Comparison of ENCODE assay signal across 24 cellular contexts in genomic region chr16:89437991-89438390, GRCh38. TPM values are rescaled to one million over a fixed set of nuclear protein-coding genes. Genes with fewer than 3 reads are reported as not detected.
DNase-seq lines count a peak whose midpoint lies in the region; ATAC-seq and TF ChIP-seq lines count a peak whose summit lies in the region.
"Had no signal": no experiment of that assay in that cellular context is flagged by ENCODE, and none has a peak within 500 bp of the region (broad histone marks: within the 10 kb centered on the region; RNA-seq: fewer than 3 reads in every experiment).

No MANE protein-coding gene starts in this region.

- H3K4me1 ChIP-seq in neutrophil (ENCODE audit: control insufficient read depth in 1 of 2, insufficient read depth in 1 of 2, low read depth in 1 of 2, low read length in 1 of 2): peaks cover 92 to 95% of the 10 kb centered on the region in 2 experiments

- no peak overlapping the region for H3K4me3 ChIP-seq in neutrophil (ENCODE audit: low read depth in 1 of 2, low read length in 1 of 2)
- H3K4me3 ChIP-seq: neural progenitor cell, prostate gland, thoracic aorta had no signal

- no peak for TF ChIP-seq CTCF in neutrophil (IDR thresholded peaks at IDR 0.05)

- no peaks in the 10 kb centered on the region for H3K27me3 Mint-ChIP-seq in T-helper 2 cell treated with Interferon-gamma antibody and Interleukin-4, amounts not matched to agents 5 μg/mL and 100 μg/mL, for 36 hours (ENCODE audit: low read depth)
- H3K27me3 Mint-ChIP-seq in IgD-negative memory B cell: no peaks in the 10 kb centered on the region
- H3K27me3 Mint-ChIP-seq in effector memory CD8-positive, alpha-beta T cell: no peaks in the 10 kb centered on the region

- no peaks in the 10 kb centered on the region for H3K27me3 ChIP-seq in neutrophil
- H3K27me3 ChIP-seq: foreskin keratinocyte, neural progenitor cell had no signal

- H3K36me3 ChIP-seq in neutrophil: no peaks in the 10 kb centered on the region
- H3K36me3 ChIP-seq: neural progenitor cell, prostate gland, thoracic aorta had no signal

- no peak overlapping the region for H3K4me3 Mint-ChIP-seq in T-helper 2 cell treated with Interferon-gamma antibody and Interleukin-4, amounts not matched to agents 5 μg/mL and 100 μg/mL, for 36 hours
- peak overlapping the region in 2 of 4 donors; percentile 67 for H3K4me3 Mint-ChIP-seq in IgD-negative memory B cell
- H3K4me3 Mint-ChIP-seq in effector memory CD8-positive, alpha-beta T cell: peak overlapping the region; percentile 24 to 60
- H3K4me3 Mint-ChIP-seq: HFFc6, neural progenitor cell had no signal

- ATAC-seq in effector memory CD8-positive, alpha-beta T cell (replicated peaks): no peak
- ATAC-seq: foreskin keratinocyte, left ventricle myocardium superior, Right ventricle myocardium inferior had no signal

- peaks cover 80% of the 10 kb centered on the region for H3K4me1 Mint-ChIP-seq in T-helper 2 cell treated with Interferon-gamma antibody and Interleukin-4, amounts not matched to agents 5 μg/mL and 100 μg/mL, for 36 hours (ENCODE audit: low read depth)
- peaks cover 33 to 66% (median 53%) of the 10 kb centered on the region in 3 donors for H3K4me1 Mint-ChIP-seq in IgD-negative memory B cell
- peaks cover 69 to 72% of the 10 kb centered on the region in 2 donors for H3K4me1 Mint-ChIP-seq in effector memory CD8-positive, alpha-beta T cell (ENCODE audit: low read depth in 2 of 2)

- peak overlapping the region; percentile 28 for H3K27ac Mint-ChIP-seq in T-helper 2 cell treated with Interferon-gamma antibody and Interleukin-4, amounts not matched to agents 5 μg/mL and 100 μg/mL, for 36 hours
- H3K27ac Mint-ChIP-seq in IgD-negative memory B cell: peak overlapping the region in 2 of 3 donors; percentile 73
- H3K27ac Mint-ChIP-seq in effector memory CD8-positive, alpha-beta T cell: peak overlapping the region in 1 of 2 donors; percentile 90

- DNase-seq in T-helper 2 cell treated with Interferon-gamma antibody and Interleukin-4, amounts not matched to agents 5 μg/mL and 100 μg/mL, for 36 hours (ENCODE audit: low spot score): no peak
- DNase-seq in T-helper 2 cell (no peak), caudate nucleus (lab: John Stamatoyannopoulos, UW) (no peak), GM19240 (ENCODE audit: insufficient read length, low spot score) (no peak)
- DNase-seq in effector memory CD8-positive, alpha-beta T cell: no peak
- no peak for DNase-seq in stimulated activated naive CD4-positive, alpha-beta T cell (lab: John Stamatoyannopoulos, UW)
- DNase-seq: activated CD4-positive, alpha-beta T cell treated with anti-CD3 and anti-CD28 coated beads, Interleukin-2, amount 50 U/mL, for 48 hours; effector CD4-positive, alpha-beta T cell; erythroblast; foreskin keratinocyte; HFFc6; hippocampal formation; left ventricle myocardium superior; midbrain; NCI-H2029; NCI-H226; NCI-H774 had no signal

- peaks cover 23% of the 10 kb centered on the region for H3K36me3 Mint-ChIP-seq in T-helper 2 cell treated with Interferon-gamma antibody and Interleukin-4, amounts not matched to agents 5 μg/mL and 100 μg/mL, for 36 hours (ENCODE audit: low read depth)
- peaks cover 4% of the 10 kb centered on the region for H3K36me3 Mint-ChIP-seq in IgD-negative memory B cell
- H3K36me3 Mint-ChIP-seq in effector memory CD8-positive, alpha-beta T cell (ENCODE audit: insufficient read depth): peaks cover 55% of the 10 kb centered on the region

- H3K27ac ChIP-seq in neutrophil: peak overlapping the region; percentile 92
- H3K27ac ChIP-seq in caudate nucleus (ENCODE audit: low read depth, low read length): no peak overlapping the region
- H3K27ac ChIP-seq: foreskin keratinocyte, neural progenitor cell, prostate gland, thoracic aorta, VCaP had no signal

- no peaks in the 10 kb centered on the region for H3K9me3 ChIP-seq in neutrophil
- H3K9me3 ChIP-seq: prostate gland, thoracic aorta had no signal

- no peaks in the 10 kb centered on the region for H3K9me3 Mint-ChIP-seq in T-helper 2 cell treated with Interferon-gamma antibody and Interleukin-4, amounts not matched to agents 5 μg/mL and 100 μg/mL, for 36 hours
- no peaks in the 10 kb centered on the region for H3K9me3 Mint-ChIP-seq in IgD-negative memory B cell
- H3K9me3 Mint-ChIP-seq in effector memory CD8-positive, alpha-beta T cell: no peaks in the 10 kb centered on the region
- H3K9me3 Mint-ChIP-seq: HFFc6, neural progenitor cell had no signal

RNA-seq across cellular contexts. Expression of gene ANKRD11, which starts 52.4 kb away (rescaled TPM):
- polyA plus RNA-seq in IgD-negative memory B cell: 11.6 TPM
